19 cellular contexts compared by ENCODE assay signal in genomic region chr4:184807261-184807660, GRCh38. TPM values are rescaled to one million over a fixed set of nuclear protein-coding genes. Genes with fewer than 3 reads are reported as not detected.
DNase-seq lines count a peak whose midpoint lies in the region; ATAC-seq, FAIRE-seq and TF ChIP-seq lines count a peak whose summit lies in the region.
"Had no signal": no experiment of that assay in that cellular context is flagged by ENCODE, and none has a peak within 500 bp of the region (broad histone marks: within the 10 kb centered on the region; RNA-seq: fewer than 3 reads in every experiment).

No MANE protein-coding gene starts in this region.

- H3K9me3 ChIP-seq in esophagus squamous epithelium (no peaks in the 10 kb centered on the region), pancreas (no peaks in the 10 kb centered on the region)
- H3K9me3 ChIP-seq: colonic mucosa, spleen, vagina had no signal

- TF ChIP-seq POLR2A in esophagus squamous epithelium (IDR thresholded peaks at IDR 0.05), result no peak

- no peak overlapping the region for H3K4me3 ChIP-seq in esophagus squamous epithelium
- no peak overlapping the region for H3K4me3 ChIP-seq in pancreas
- H3K4me3 ChIP-seq: colonic mucosa, spleen, vagina had no signal

- H3K36me3 ChIP-seq in esophagus squamous epithelium (peaks cover 0 to 11% (median 0%) of the 10 kb centered on the region in 3 donors), pancreas (no peaks in the 10 kb centered on the region)
- H3K36me3 ChIP-seq: colonic mucosa, vagina had no signal

- no peak for FAIRE-seq in pancreas (lab: Jason Lieb, UNC)
- FAIRE-seq: kidney had no signal

- H3K27ac ChIP-seq in C4-2B, result peak overlapping the region; percentile 51; the same call in 1 of the 2 replicates
- peak overlapping the region in 3 of 4 donors; percentile 41 to 84 (median 59) for H3K27ac ChIP-seq in esophagus squamous epithelium
- peak overlapping the region in 1 of 4 donors; percentile 21 for H3K27ac ChIP-seq in pancreas
- H3K27ac ChIP-seq: colonic mucosa, vagina had no signal

- DNase-seq in NCI-H2029 treated with DMSO at 0.1 percent for 48 hours (lab: John Stamatoyannopoulos, UW) (peak; percentile 54), esophagus squamous epithelium (lab: John Stamatoyannopoulos, UW) (no peak), pancreas (peak in 1 of 6 donors; percentile 50), middle frontal gyrus (ENCODE audit: extremely low spot score, low spot score) (no peak), GOT3 (lab: John Stamatoyannopoulos, UW) (no peak)
- DNase-seq: activated CD8-positive, alpha-beta memory T cell treated with anti-CD3 and anti-CD28 coated beads for 24 hours; colonic mucosa; H9; kidney; NCI-H187 treated with DMSO at 0.1 percent for 48 hours; NCI-H524 treated with DMSO at 0.1 percent for 48 hours; spleen; T-helper 1 cell had no signal

- H3K27me3 ChIP-seq in esophagus squamous epithelium (no peaks in the 10 kb centered on the region), pancreas (no peaks in the 10 kb centered on the region)
- H3K27me3 ChIP-seq: colonic mucosa, spleen, vagina had no signal

- ATAC-seq in pancreas (peak; percentile 2 to 20 (median 9)), GM18861 (IDR thresholded peaks at IDR 0.05; ENCODE audit: unreplicated experiment) (no peak), GM18870 (IDR thresholded peaks at IDR 0.05; ENCODE audit: unreplicated experiment) (no peak)
- ATAC-seq: stimulated activated memory B cell treated with anti-CD40 and anti-IgM and Interleukin-4, amounts not matched to agents 10 μg/mL and 1 μg/mL and 100 μg/mL, for 72 hours; WTC11 had no signal

- 37 to 52% methylated on average over 3 of the region's 3 CpGs for WGBS in esophagus squamous epithelium, 2 donors
- 50 to 57% methylated on average over 3 of the region's 3 CpGs for WGBS in pancreas, 2 donors

- H3K4me1 ChIP-seq in esophagus squamous epithelium (peaks cover 18 to 74% (median 37%) of the 10 kb centered on the region in 3 donors), pancreas (peaks cover 12 to 24% (median 23%) of the 10 kb centered on the region in 3 donors)

- TF ChIP-seq CTCF in C4-2B (conservative IDR thresholded peaks at IDR 0.05), result no peak
- no peak for TF ChIP-seq CTCF in esophagus squamous epithelium (IDR thresholded peaks at IDR 0.05)
- no peak for TF ChIP-seq CTCF in pancreas (IDR thresholded peaks at IDR 0.05)

- intact Hi-C loops in esophagus squamous epithelium (cut with DNase I) (no loop called here), pancreas (cut with DNase I) (no loop called here)

RNA-seq across cellular contexts. Expression of gene ACSL1, which starts 18.5 kb away (rescaled TPM):
- total RNA-seq in esophagus squamous epithelium (100 to 1,000 TPM in 1 of 4 donors, 10 to 100 TPM in 3; 59.7 to 101 (median 73.8) TPM), pancreas (10 to 100 TPM; 16.0 to 39.4 (median 20.9) TPM)
- polyA plus RNA-seq in pancreas, result 10 to 100 TPM; 18.5 to 22.4 TPM

Comparison
In these comparisons a context has a peak if more than half of its experiments do, and no peak if none do; other contexts are left out.
1. ATAC-seq: peak in pancreas (4 of 4); none in GM18861 (single experiment) and GM18870 (single experiment).